In the genomic region with DNA sequence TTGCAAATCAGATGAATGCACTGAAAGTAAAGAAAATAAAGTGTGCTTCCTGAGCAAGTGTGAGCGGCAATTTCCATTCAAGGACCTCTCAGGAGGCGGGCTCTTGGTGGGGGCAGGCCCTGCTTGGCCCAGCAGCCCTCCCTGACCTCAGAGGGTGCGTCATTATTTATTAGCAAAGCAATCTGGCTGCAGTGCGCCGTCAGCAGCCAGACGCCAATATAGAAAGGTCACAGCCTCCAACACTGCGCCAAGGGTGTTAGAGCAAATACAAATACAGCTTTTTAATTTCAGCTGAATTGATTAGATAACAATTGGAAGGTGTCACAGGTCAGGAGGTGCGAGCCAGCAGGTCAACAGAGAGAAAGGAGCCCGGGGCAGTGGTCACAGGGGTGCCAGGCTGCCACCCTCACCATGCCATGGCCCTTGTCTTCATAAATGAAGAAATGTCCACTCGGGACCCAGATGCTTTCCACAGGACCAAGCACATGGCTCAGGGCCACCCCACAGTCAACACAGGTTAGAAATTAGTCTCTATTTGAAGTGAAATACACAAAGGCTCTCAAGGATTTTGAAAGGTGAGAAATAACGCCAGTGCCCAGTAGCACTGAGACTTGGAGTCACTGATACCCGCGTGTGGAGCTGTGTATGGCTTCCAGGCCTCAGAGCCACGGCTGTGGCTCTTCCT, we compare ENCODE assay signal across 22 cellular contexts.
"Had no signal": no experiment of that assay in that cellular context is flagged by ENCODE, and none has a peak within 500 bp of the region (broad histone marks: within the 10 kb centered on the region; RNA-seq: fewer than 3 reads in every experiment).

No MANE protein-coding gene starts in this region.

- H3K27me3 ChIP-seq: SJCRH30 had no signal

- H3K36me3 ChIP-seq: SJCRH30 had no signal

- H3K27ac Mint-ChIP-seq: IgD-negative memory B cell had no signal

- ATAC-seq: K562, Panc1, PC-3, Right ventricle myocardium inferior, SK-N-SH treated with all-trans-retinoic acid at 6 μM for 48 hours had no signal

- H3K9me3 ChIP-seq: SJCRH30 had no signal

- H3K36me3 Mint-ChIP-seq: IgD-negative memory B cell had no signal

- DNase-seq: Kasumi-1, MM.1S, NCI-H1092 treated with DMSO at 0.1 percent for 48 hours, NCI-H1436, NCI-H1694 treated with DMSO at 0.1 percent for 48 hours, NCI-H1930, NCI-H2081, NCI-H2107, NCI-H2227 treated with DMSO at 0.1 percent for 48 hours, NCI-H510A, NCI-H524 treated with DMSO at 0.1 percent for 48 hours, NCI-H69, NCI-H774, PC-3, SHP77 treated with DMSO at 0.1 percent for 48 hours, SJCRH30 had no signal

- H3K4me1 Mint-ChIP-seq: IgD-negative memory B cell had no signal

- H3K4me3 ChIP-seq: K562, SJCRH30 had no signal

- H3K4me1 ChIP-seq: SJCRH30 had no signal

- H3K27me3 Mint-ChIP-seq: IgD-negative memory B cell had no signal

- H3K4me3 Mint-ChIP-seq: IgD-negative memory B cell had no signal

- H3K27ac ChIP-seq: KMS-11, SJCRH30 had no signal
